1 cellular context compared by ENCODE assay signal in the genomic region with DNA sequence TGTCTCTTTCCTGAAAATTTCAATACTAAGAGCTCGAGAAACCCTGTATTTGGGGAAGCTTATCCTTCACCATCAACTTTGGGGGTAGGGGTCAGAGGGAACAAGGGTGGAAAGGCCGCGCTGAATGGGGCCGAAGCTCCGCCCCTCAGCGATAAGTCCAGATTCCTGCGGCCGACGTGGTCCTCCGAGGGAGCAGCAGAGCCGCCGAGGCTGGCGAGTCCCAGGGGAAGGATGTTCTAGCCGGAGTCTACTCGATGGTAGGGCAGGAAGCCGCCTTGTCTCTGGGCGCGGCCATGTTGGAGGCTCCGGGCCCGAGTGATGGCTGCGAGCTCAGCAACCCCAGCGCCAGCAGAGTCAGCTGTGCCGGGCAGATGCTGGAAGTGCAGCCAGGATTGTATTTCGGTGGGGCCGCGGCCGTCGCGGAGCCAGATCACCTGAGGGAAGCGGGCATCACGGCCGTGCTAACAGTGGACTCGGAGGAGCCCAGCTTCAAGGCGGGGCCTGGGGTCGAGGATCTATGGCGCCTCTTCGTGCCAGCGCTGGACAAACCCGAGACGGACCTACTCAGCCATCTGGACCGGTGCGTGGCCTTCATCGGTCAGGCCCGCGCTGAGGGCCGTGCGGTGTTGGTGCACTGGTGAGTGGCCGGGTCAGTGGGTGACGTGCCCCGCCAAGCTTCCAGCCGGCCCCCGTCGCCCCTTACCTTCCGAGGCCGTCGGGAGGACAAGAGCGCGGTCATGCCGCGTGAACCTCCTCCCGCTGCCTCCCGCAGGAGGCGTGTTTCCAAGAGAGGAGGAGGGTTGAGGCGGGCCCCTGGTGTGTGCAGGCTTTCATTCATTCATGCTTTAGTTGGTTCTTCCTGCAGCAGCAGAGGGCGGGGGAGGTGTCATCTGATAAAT.
TF ChIP-seq lines count a peak whose summit lies in the region.

A gene with protein sequence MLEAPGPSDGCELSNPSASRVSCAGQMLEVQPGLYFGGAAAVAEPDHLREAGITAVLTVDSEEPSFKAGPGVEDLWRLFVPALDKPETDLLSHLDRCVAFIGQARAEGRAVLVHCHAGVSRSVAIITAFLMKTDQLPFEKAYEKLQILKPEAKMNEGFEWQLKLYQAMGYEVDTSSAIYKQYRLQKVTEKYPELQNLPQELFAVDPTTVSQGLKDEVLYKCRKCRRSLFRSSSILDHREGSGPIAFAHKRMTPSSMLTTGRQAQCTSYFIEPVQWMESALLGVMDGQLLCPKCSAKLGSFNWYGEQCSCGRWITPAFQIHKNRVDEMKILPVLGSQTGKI (plus strand): TSS at position 278 of the 899 bp plus-strand sequence. CDS start 16 bp downstream, at position 294.

TF ChIP-seq in HepG2, 621 proteins besides CTCF, POLR2A, EP300 and RAD21 (continued from another document and continues in another):
- peak; percentile 76; the same call in 1 of the 2 replicates for TF ChIP-seq ATF7-NPFF (CRISPR knock-in tag; IDR thresholded peaks at IDR 0.05; ENCODE audit: low read depth)
- no peak for TF ChIP-seq ZNF383 (CRISPR knock-in tag; IDR thresholded peaks at IDR 0.05; ENCODE audit: borderline replicate concordance)
- peak; percentile 52 for TF ChIP-seq XRCC5 (optimal IDR thresholded peaks at IDR 0.05; ENCODE audit: low read length)
- no peak; the same call in 1 of the 2 replicates for TF ChIP-seq RARA (CRISPR knock-in tag; IDR thresholded peaks at IDR 0.05)
- no peak for TF ChIP-seq CHD2 (IDR thresholded peaks at IDR 0.05; ENCODE audit: low read depth, low read length)
- no peak for TF ChIP-seq ZKSCAN1 (IDR thresholded peaks at IDR 0.05; ENCODE audit: low read length)
- TF ChIP-seq, protein P1, sequence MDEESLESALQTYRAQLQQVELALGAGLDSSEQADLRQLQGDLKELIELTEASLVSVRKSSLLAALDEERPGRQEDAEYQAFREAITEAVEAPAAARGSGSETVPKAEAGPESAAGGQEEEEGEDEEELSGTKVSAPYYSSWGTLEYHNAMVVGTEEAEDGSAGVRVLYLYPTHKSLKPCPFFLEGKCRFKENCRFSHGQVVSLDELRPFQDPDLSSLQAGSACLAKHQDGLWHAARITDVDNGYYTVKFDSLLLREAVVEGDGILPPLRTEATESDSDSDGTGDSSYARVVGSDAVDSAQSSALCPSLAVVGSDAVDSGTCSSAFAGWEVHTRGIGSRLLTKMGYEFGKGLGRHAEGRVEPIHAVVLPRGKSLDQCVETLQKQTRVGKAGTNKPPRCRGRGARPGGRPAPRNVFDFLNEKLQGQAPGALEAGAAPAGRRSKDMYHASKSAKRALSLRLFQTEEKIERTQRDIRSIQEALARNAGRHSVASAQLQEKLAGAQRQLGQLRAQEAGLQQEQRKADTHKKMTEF (CRISPR knock-in tag; IDR thresholded peaks at IDR 0.05): peak; percentile 85
- TF ChIP-seq, protein P2, sequence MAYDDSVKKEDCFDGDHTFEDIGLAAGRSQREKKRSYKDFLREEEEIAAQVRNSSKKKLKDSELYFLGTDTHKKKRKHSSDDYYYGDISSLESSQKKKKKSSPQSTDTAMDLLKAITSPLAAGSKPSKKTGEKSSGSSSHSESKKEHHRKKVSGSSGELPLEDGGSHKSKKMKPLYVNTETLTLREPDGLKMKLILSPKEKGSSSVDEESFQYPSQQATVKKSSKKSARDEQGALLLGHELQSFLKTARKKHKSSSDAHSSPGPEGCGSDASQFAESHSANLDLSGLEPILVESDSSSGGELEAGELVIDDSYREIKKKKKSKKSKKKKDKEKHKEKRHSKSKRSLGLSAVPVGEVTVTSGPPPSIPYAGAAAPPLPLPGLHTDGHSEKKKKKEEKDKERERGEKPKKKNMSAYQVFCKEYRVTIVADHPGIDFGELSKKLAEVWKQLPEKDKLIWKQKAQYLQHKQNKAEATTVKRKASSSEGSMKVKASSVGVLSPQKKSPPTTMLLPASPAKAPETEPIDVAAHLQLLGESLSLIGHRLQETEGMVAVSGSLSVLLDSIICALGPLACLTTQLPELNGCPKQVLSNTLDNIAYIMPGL (CRISPR knock-in tag; IDR thresholded peaks at IDR 0.05; ENCODE audit: borderline replicate concordance in 1 of 2, low read depth in 1 of 2): peak; percentile 96 to 97
- no peak for TF ChIP-seq ZFP36 (IDR thresholded peaks at IDR 0.05; ENCODE audit: borderline replicate concordance, low read depth, low read length, partially characterized antibody)
- TF ChIP-seq JDP2 (CRISPR knock-in tag; IDR thresholded peaks at IDR 0.05; ENCODE audit: borderline replicate concordance): no peak
- peak; percentile 79 for TF ChIP-seq ZNF772 (CRISPR knock-in tag; IDR thresholded peaks at IDR 0.05)
- TF ChIP-seq, protein P3, sequence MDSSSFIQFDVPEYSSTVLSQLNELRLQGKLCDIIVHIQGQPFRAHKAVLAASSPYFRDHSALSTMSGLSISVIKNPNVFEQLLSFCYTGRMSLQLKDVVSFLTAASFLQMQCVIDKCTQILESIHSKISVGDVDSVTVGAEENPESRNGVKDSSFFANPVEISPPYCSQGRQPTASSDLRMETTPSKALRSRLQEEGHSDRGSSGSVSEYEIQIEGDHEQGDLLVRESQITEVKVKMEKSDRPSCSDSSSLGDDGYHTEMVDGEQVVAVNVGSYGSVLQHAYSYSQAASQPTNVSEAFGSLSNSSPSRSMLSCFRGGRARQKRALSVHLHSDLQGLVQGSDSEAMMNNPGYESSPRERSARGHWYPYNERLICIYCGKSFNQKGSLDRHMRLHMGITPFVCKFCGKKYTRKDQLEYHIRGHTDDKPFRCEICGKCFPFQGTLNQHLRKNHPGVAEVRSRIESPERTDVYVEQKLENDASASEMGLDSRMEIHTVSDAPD (CRISPR knock-in tag; IDR thresholded peaks at IDR 0.05): no peak
- no peak for TF ChIP-seq HOXA7 (CRISPR knock-in tag; IDR thresholded peaks at IDR 0.05)
- TF ChIP-seq NR1H2 (CRISPR knock-in tag; IDR thresholded peaks at IDR 0.05; ENCODE audit: borderline replicate concordance, low read depth): no peak
- TF ChIP-seq ZNF790 (CRISPR knock-in tag; IDR thresholded peaks at IDR 0.05; ENCODE audit: borderline replicate concordance): peak; percentile 81; the same call in 1 of the 2 replicates
- TF ChIP-seq, protein P4, sequence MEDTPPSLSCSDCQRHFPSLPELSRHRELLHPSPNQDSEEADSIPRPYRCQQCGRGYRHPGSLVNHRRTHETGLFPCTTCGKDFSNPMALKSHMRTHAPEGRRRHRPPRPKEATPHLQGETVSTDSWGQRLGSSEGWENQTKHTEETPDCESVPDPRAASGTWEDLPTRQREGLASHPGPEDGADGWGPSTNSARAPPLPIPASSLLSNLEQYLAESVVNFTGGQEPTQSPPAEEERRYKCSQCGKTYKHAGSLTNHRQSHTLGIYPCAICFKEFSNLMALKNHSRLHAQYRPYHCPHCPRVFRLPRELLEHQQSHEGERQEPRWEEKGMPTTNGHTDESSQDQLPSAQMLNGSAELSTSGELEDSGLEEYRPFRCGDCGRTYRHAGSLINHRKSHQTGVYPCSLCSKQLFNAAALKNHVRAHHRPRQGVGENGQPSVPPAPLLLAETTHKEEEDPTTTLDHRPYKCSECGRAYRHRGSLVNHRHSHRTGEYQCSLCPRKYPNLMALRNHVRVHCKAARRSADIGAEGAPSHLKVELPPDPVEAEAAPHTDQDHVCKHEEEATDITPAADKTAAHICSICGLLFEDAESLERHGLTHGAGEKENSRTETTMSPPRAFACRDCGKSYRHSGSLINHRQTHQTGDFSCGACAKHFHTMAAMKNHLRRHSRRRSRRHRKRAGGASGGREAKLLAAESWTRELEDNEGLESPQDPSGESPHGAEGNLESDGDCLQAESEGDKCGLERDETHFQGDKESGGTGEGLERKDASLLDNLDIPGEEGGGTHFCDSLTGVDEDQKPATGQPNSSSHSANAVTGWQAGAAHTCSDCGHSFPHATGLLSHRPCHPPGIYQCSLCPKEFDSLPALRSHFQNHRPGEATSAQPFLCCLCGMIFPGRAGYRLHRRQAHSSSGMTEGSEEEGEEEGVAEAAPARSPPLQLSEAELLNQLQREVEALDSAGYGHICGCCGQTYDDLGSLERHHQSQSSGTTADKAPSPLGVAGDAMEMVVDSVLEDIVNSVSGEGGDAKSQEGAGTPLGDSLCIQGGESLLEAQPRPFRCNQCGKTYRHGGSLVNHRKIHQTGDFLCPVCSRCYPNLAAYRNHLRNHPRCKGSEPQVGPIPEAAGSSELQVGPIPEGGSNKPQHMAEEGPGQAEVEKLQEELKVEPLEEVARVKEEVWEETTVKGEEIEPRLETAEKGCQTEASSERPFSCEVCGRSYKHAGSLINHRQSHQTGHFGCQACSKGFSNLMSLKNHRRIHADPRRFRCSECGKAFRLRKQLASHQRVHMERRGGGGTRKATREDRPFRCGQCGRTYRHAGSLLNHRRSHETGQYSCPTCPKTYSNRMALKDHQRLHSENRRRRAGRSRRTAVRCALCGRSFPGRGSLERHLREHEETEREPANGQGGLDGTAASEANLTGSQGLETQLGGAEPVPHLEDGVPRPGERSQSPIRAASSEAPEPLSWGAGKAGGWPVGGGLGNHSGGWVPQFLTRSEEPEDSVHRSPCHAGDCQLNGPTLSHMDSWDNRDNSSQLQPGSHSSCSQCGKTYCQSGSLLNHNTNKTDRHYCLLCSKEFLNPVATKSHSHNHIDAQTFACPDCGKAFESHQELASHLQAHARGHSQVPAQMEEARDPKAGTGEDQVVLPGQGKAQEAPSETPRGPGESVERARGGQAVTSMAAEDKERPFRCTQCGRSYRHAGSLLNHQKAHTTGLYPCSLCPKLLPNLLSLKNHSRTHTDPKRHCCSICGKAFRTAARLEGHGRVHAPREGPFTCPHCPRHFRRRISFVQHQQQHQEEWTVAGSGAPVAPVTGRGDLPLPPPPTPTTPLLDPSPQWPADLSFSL (CRISPR knock-in tag; IDR thresholded peaks at IDR 0.05): no peak
- TF ChIP-seq, protein P5, sequence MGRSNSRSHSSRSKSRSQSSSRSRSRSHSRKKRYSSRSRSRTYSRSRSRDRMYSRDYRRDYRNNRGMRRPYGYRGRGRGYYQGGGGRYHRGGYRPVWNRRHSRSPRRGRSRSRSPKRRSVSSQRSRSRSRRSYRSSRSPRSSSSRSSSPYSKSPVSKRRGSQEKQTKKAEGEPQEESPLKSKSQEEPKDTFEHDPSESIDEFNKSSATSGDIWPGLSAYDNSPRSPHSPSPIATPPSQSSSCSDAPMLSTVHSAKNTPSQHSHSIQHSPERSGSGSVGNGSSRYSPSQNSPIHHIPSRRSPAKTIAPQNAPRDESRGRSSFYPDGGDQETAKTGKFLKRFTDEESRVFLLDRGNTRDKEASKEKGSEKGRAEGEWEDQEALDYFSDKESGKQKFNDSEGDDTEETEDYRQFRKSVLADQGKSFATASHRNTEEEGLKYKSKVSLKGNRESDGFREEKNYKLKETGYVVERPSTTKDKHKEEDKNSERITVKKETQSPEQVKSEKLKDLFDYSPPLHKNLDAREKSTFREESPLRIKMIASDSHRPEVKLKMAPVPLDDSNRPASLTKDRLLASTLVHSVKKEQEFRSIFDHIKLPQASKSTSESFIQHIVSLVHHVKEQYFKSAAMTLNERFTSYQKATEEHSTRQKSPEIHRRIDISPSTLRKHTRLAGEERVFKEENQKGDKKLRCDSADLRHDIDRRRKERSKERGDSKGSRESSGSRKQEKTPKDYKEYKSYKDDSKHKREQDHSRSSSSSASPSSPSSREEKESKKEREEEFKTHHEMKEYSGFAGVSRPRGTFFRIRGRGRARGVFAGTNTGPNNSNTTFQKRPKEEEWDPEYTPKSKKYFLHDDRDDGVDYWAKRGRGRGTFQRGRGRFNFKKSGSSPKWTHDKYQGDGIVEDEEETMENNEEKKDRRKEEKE (IDR thresholded peaks at IDR 0.05): no peak
- TF ChIP-seq TEAD3 (CRISPR knock-in tag; optimal IDR thresholded peaks at IDR 0.05; ENCODE audit: borderline replicate concordance): peak; percentile 51
- TF ChIP-seq SIX4 (CRISPR knock-in tag; IDR thresholded peaks at IDR 0.05): 0 out of 2 replicates have a peak, but pooled peaks have one; percentile 10
- TF ChIP-seq, protein P6, sequence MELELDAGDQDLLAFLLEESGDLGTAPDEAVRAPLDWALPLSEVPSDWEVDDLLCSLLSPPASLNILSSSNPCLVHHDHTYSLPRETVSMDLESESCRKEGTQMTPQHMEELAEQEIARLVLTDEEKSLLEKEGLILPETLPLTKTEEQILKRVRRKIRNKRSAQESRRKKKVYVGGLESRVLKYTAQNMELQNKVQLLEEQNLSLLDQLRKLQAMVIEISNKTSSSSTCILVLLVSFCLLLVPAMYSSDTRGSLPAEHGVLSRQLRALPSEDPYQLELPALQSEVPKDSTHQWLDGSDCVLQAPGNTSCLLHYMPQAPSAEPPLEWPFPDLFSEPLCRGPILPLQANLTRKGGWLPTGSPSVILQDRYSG (CRISPR knock-in tag; IDR thresholded peaks at IDR 0.05): no peak
- TF ChIP-seq, protein P7, sequence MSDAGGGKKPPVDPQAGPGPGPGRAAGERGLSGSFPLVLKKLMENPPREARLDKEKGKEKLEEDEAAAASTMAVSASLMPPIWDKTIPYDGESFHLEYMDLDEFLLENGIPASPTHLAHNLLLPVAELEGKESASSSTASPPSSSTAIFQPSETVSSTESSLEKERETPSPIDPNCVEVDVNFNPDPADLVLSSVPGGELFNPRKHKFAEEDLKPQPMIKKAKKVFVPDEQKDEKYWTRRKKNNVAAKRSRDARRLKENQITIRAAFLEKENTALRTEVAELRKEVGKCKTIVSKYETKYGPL (CRISPR knock-in tag; IDR thresholded peaks at IDR 0.05): no peak
- TF ChIP-seq, protein P8, sequence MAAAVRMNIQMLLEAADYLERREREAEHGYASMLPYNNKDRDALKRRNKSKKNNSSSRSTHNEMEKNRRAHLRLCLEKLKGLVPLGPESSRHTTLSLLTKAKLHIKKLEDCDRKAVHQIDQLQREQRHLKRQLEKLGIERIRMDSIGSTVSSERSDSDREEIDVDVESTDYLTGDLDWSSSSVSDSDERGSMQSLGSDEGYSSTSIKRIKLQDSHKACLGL (CRISPR knock-in tag; IDR thresholded peaks at IDR 0.05): peak; percentile 78; the same call in 1 of the 2 replicates
- TF ChIP-seq ATAD3A (CRISPR knock-in tag; IDR thresholded peaks at IDR 0.05): no peak
- TF ChIP-seq ZNF44 (CRISPR knock-in tag; IDR thresholded peaks at IDR 0.05): no peak
- peak; percentile 91; the same call in 1 of the 2 replicates for TF ChIP-seq SAFB2 (CRISPR knock-in tag; IDR thresholded peaks at IDR 0.05; ENCODE audit: borderline replicate concordance, low read depth)
- no peak; the same call in 1 of the 2 replicates for TF ChIP-seq NFKBIZ (CRISPR knock-in tag; IDR thresholded peaks at IDR 0.05)
- 0 out of 2 replicates have a peak, but pooled peaks have one; percentile 77 for TF ChIP-seq REXO4 (CRISPR knock-in tag; IDR thresholded peaks at IDR 0.05; ENCODE audit: borderline replicate concordance)
- TF ChIP-seq ZMYM2 (CRISPR knock-in tag; IDR thresholded peaks at IDR 0.05): no peak
- 0 out of 2 replicates have a peak, but pooled peaks have one; percentile 5 for TF ChIP-seq FOSL2 (CRISPR knock-in tag; IDR thresholded peaks at IDR 0.05)
